In genomic region chr4:89303989-89304388, GRCh38 we compare ENCODE assay signal across 16 cellular contexts. TPM values are rescaled to one million over a fixed set of nuclear protein-coding genes. Genes with fewer than 3 reads are reported as not detected.
DNase-seq lines count a peak whose midpoint lies in the region; ATAC-seq, FAIRE-seq and TF ChIP-seq lines count a peak whose summit lies in the region.
"Had no signal": no experiment of that assay in that cellular context is flagged by ENCODE, and none has a peak within 500 bp of the region (broad histone marks: within the 10 kb centered on the region; RNA-seq: fewer than 3 reads in every experiment).

No MANE protein-coding gene starts in this region.

- peak; percentile 66 for FAIRE-seq in D721Med (lab: Jason Lieb, UNC)

- H3K4me3 Mint-ChIP-seq in activated CD4-positive, alpha-beta T cell treated with anti-CD3 and anti-CD28 coated beads, Interleukin-2, amount 10 ng/mL, durations not matched to agents 24 days and 14 days, result peak overlapping the region; percentile 81

- TF ChIP-seq EP300 in upper lobe of left lung (IDR thresholded peaks at IDR 0.05), result no peak

- in situ Hi-C loops in HAP-1 (cut with MboI; ENCODE audit: low sequenced_read_pairs), result no loop called here

- TF ChIP-seq CTCF in D721Med (IDR thresholded peaks at IDR 0.05; ENCODE audit: insufficient read depth, missing control alignments) (no peak), GM20000 (IDR thresholded peaks at IDR 0.05; ENCODE audit: extremely low read depth, missing control alignments) (no peak), upper lobe of left lung (IDR thresholded peaks at IDR 0.05) (no peak)

- H3K27me3 Mint-ChIP-seq in activated CD4-positive, alpha-beta T cell treated with anti-CD3 and anti-CD28 coated beads, Interleukin-2, amount 10 ng/mL, durations not matched to agents 24 days and 14 days, result no peaks in the 10 kb centered on the region

- peaks cover 58% of the 10 kb centered on the region for H3K4me1 Mint-ChIP-seq in activated CD4-positive, alpha-beta T cell treated with anti-CD3 and anti-CD28 coated beads, Interleukin-2, amount 10 ng/mL, durations not matched to agents 24 days and 14 days

- intact Hi-C loops in activated CD4-positive, alpha-beta T cell treated with anti-CD3 and anti-CD28 coated beads, Interleukin-2, amount 10 ng/mL, durations not matched to agents 24 days and 14 days (cut with micrococcal nuclease), result loop anchor here (1.0 kb wide), 1 partner anchor 9 kb away; no protein-coding TSS in a partner anchor

- H3K9ac ChIP-seq in endocrine pancreas (ENCODE audit: control insufficient read depth, insufficient read depth, low read length), result no peak overlapping the region
- H3K9ac ChIP-seq: parathyroid adenoma had no signal

- peak overlapping the region in 1 of 4 donors; percentile 33 for H3K27ac ChIP-seq in upper lobe of left lung
- H3K27ac ChIP-seq: parathyroid adenoma, SJSA1 had no signal

- H3K9me3 ChIP-seq in endocrine pancreas (ENCODE audit: control insufficient read depth, low read length) (no peaks in the 10 kb centered on the region), upper lobe of left lung (no peaks in the 10 kb centered on the region), HAP-1 (no peaks in the 10 kb centered on the region)
- H3K9me3 ChIP-seq: SJSA1 had no signal

- no peak for DNase-seq in activated CD4-positive, alpha-beta T cell treated with anti-CD3 and anti-CD28 coated beads, Interleukin-2, amount 10 ng/mL, durations not matched to agents 24 days and 14 days
- no peak for DNase-seq in activated CD4-positive, alpha-beta T cell treated with anti-CD3 and anti-CD28 coated beads for 48 hours
- DNase-seq in D721Med (ENCODE audit: insufficient read length, low spot score) (no peak), SKM-1 (lab: John Stamatoyannopoulos, UW; ENCODE audit: unreplicated experiment) (peak; percentile 41), GM20000 (ENCODE audit: low spot score) (no peak), upper lobe of left lung (no peak), HAP-1 (ENCODE audit: low spot score in 2 of 2) (no peak)
- DNase-seq: activated CD4-positive, alpha-beta T cell treated with anti-CD3 and anti-CD28 coated beads, Interleukin-2, amount 50 U/mL, for 1 hour; amygdala; dorsolateral prefrontal cortex; GOT3; NCI-H446 treated with DMSO at 0.1 percent for 48 hours; stimulated activated CD8-positive, alpha-beta memory T cell treated with anti-CD3 and anti-CD28 coated beads, Interleukin-4, amount 100 ng/mL, for 48 hours had no signal

- WGBS in upper lobe of left lung, 2 donors, result 80 to 84% methylated on average over 2 of the region's 2 CpGs

- peaks cover 23% of the 10 kb centered on the region for H3K36me3 Mint-ChIP-seq in activated CD4-positive, alpha-beta T cell treated with anti-CD3 and anti-CD28 coated beads, Interleukin-2, amount 10 ng/mL, durations not matched to agents 24 days and 14 days (ENCODE audit: low read depth)

- no peak for TF ChIP-seq POLR2A in upper lobe of left lung (IDR thresholded peaks at IDR 0.05)

- H3K9me3 Mint-ChIP-seq in activated CD4-positive, alpha-beta T cell treated with anti-CD3 and anti-CD28 coated beads, Interleukin-2, amount 10 ng/mL, durations not matched to agents 24 days and 14 days, result no peaks in the 10 kb centered on the region

- H3K4me1 ChIP-seq in endocrine pancreas (ENCODE audit: control insufficient read depth, insufficient read depth, low read length) (peaks cover 26% of the 10 kb centered on the region), upper lobe of left lung (peaks cover 4 to 31% (median 20%) of the 10 kb centered on the region in 4 donors), HAP-1 (peaks cover 8% of the 10 kb centered on the region)
- H3K4me1 ChIP-seq: parathyroid adenoma had no signal

- no peaks in the 10 kb centered on the region for H3K27me3 ChIP-seq in endocrine pancreas (ENCODE audit: control insufficient read depth, insufficient read depth, low read length)
- H3K27me3 ChIP-seq in upper lobe of left lung, result peaks cover 0 to 7% (median 0%) of the 10 kb centered on the region in 4 donors
- no peaks in the 10 kb centered on the region for H3K27me3 ChIP-seq in HAP-1 (ENCODE audit: low read depth)

- H3K36me3 ChIP-seq in endocrine pancreas (ENCODE audit: control insufficient read depth, insufficient read depth, low read length) (no peaks in the 10 kb centered on the region), upper lobe of left lung (no peaks in the 10 kb centered on the region), HAP-1 (replicated peaks) (no peaks in the 10 kb centered on the region)
- H3K36me3 ChIP-seq: SJSA1 had no signal

- H3K4me3 ChIP-seq in endocrine pancreas (ENCODE audit: control insufficient read depth, insufficient read depth, low read length) (peak overlapping the region; percentile 7), upper lobe of left lung (peak overlapping the region in 1 of 4 donors; percentile 2), HAP-1 (no peak overlapping the region)
- H3K4me3 ChIP-seq: SJSA1 had no signal

- H3K27ac Mint-ChIP-seq in activated CD4-positive, alpha-beta T cell treated with anti-CD3 and anti-CD28 coated beads, Interleukin-2, amount 10 ng/mL, durations not matched to agents 24 days and 14 days, result peak overlapping the region; percentile 87

- ATAC-seq in upper lobe of left lung (ENCODE audit: low FRiP score in 2 of 2), result no peak

RNA-seq across cellular contexts. Expression of gene GPRIN3, which starts 3.6 kb away (rescaled TPM):
- total RNA-seq in activated CD4-positive, alpha-beta T cell treated with anti-CD3 and anti-CD28 coated beads, Interleukin-2, amount 10 ng/mL, durations not matched to agents 24 days and 14 days, result 26.2 and 26.8 TPM in 2 replicates
- 10 to 100 TPM; 13.6 to 28.0 (median 20.6) TPM for total RNA-seq in upper lobe of left lung
- total RNA-seq: SJSA1 had no signal
